ENCODE assay signal across 2 cellular contexts in genomic region chr5:172868924-172869565, GRCh38.
TF ChIP-seq lines count a peak whose summit lies in the region.

No MANE protein-coding gene starts in this region.

TF ChIP-seq in IMR-90, 13 proteins besides CTCF, POLR2A, EP300 and RAD21:
- TF ChIP-seq, protein P1, sequence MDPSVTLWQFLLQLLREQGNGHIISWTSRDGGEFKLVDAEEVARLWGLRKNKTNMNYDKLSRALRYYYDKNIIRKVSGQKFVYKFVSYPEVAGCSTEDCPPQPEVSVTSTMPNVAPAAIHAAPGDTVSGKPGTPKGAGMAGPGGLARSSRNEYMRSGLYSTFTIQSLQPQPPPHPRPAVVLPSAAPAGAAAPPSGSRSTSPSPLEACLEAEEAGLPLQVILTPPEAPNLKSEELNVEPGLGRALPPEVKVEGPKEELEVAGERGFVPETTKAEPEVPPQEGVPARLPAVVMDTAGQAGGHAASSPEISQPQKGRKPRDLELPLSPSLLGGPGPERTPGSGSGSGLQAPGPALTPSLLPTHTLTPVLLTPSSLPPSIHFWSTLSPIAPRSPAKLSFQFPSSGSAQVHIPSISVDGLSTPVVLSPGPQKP (IDR thresholded peaks at IDR 0.05; ENCODE audit: borderline replicate concordance, low read depth, low read length): no peak
- peak; percentile 50 for TF ChIP-seq SMC3 (IDR thresholded peaks at IDR 0.05; ENCODE audit: low read depth, low read length)
- TF ChIP-seq RFX5 (IDR thresholded peaks at IDR 0.05; ENCODE audit: low read depth, low read length): no peak
- no peak for TF ChIP-seq MAFK (IDR thresholded peaks at IDR 0.05; ENCODE audit: low read depth, low read length)
- peak; percentile 40 for TF ChIP-seq BHLHE40 (IDR thresholded peaks at IDR 0.05; ENCODE audit: low read depth, low read length)
- TF ChIP-seq CHD1 (IDR thresholded peaks at IDR 0.05; ENCODE audit: low read depth, low read length): no peak
- peak; percentile 97 for TF ChIP-seq CEBPB (IDR thresholded peaks at IDR 0.05; ENCODE audit: low read depth, low read length)
- TF ChIP-seq MXI1 (IDR thresholded peaks at IDR 0.05; ENCODE audit: borderline replicate concordance, low read depth, low read length): no peak
- peak; percentile 91 for TF ChIP-seq MAZ (IDR thresholded peaks at IDR 0.05; ENCODE audit: borderline replicate concordance, low read depth, low read length)
- peak; percentile 24 for TF ChIP-seq RCOR1 (IDR thresholded peaks at IDR 0.05; ENCODE audit: insufficient replicate concordance, low read length)
- TF ChIP-seq FOS (IDR thresholded peaks at IDR 0.05; ENCODE audit: low read depth, low read length): peak; percentile 81
- no peak for TF ChIP-seq USF2 (IDR thresholded peaks at IDR 0.05; ENCODE audit: low read depth, low read length)
- no peak for TF ChIP-seq NFE2L2 (IDR thresholded peaks at IDR 0.05; ENCODE audit: low read depth, low read length)

TF ChIP-seq in liver, 16 proteins besides CTCF, POLR2A, EP300 and RAD21 (continued from another document):
- TF ChIP-seq EGR1 (IDR thresholded peaks at IDR 0.05; ENCODE audit: low read depth in 2 of 2) (no peak), ATF3 (IDR thresholded peaks at IDR 0.05) (peak; percentile 89), RXRA (IDR thresholded peaks at IDR 0.05) (peak; percentile 92 to 98), HNF4A (conservative IDR thresholded peaks at IDR 0.05) (peak; percentile 81 to 92), JUND (IDR thresholded peaks at IDR 0.05) (peak; percentile 96 to 98), HNF4G (IDR thresholded peaks at IDR 0.05) (no peak), SP1 (IDR thresholded peaks at IDR 0.05) (peak; percentile 98), FOXA2 (IDR thresholded peaks at IDR 0.05) (peak; percentile 67), TAF1 (conservative IDR thresholded peaks at IDR 0.05) (peak; percentile 50), NR2F2 (IDR thresholded peaks at IDR 0.05) (peak; percentile 82), ZBTB33 (IDR thresholded peaks at IDR 0.05) (peak; percentile 90), FOXA1 (IDR thresholded peaks at IDR 0.05) (no peak), YY1 (IDR thresholded peaks at IDR 0.05) (peak; percentile 88)
- TF ChIP-seq, protein P2, sequence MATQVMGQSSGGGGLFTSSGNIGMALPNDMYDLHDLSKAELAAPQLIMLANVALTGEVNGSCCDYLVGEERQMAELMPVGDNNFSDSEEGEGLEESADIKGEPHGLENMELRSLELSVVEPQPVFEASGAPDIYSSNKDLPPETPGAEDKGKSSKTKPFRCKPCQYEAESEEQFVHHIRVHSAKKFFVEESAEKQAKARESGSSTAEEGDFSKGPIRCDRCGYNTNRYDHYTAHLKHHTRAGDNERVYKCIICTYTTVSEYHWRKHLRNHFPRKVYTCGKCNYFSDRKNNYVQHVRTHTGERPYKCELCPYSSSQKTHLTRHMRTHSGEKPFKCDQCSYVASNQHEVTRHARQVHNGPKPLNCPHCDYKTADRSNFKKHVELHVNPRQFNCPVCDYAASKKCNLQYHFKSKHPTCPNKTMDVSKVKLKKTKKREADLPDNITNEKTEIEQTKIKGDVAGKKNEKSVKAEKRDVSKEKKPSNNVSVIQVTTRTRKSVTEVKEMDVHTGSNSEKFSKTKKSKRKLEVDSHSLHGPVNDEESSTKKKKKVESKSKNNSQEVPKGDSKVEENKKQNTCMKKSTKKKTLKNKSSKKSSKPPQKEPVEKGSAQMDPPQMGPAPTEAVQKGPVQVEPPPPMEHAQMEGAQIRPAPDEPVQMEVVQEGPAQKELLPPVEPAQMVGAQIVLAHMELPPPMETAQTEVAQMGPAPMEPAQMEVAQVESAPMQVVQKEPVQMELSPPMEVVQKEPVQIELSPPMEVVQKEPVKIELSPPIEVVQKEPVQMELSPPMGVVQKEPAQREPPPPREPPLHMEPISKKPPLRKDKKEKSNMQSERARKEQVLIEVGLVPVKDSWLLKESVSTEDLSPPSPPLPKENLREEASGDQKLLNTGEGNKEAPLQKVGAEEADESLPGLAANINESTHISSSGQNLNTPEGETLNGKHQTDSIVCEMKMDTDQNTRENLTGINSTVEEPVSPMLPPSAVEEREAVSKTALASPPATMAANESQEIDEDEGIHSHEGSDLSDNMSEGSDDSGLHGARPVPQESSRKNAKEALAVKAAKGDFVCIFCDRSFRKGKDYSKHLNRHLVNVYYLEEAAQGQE (IDR thresholded peaks at IDR 0.05): peak; percentile 67
- TF ChIP-seq, protein P3, sequence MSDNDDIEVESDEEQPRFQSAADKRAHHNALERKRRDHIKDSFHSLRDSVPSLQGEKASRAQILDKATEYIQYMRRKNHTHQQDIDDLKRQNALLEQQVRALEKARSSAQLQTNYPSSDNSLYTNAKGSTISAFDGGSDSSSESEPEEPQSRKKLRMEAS (IDR thresholded peaks at IDR 0.05): peak; percentile 92
